Comparison of ENCODE assay signal across 1 cellular context in the genomic region with DNA sequence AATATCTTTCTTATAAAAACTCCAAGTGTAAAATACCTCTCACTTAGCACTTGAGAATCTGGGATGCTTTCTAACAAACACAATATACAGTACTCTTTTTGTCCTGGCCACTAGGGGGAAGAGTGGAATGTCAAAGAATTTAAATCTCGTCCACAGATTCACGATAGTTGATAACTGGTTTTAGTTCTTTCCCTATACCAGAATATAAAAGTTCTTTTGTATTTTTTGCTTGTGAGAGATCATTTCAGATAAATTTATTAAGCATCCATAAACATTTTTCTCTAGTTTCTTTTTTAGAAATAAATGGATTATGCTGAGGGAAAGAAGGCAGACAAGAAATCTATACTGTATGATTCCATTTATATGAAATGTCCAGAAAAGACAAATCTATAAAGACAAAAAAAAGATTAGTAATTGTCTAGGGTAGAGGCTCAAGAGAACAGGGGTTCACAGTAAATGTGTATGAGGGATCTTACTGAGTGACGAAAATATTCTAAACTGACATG.
TF ChIP-seq lines count a peak whose summit lies in the region.

No MANE protein-coding gene starts in this region.

TF ChIP-seq in GM12878, 131 proteins besides CTCF, POLR2A, EP300 and RAD21:
- TF ChIP-seq ZNF592 (IDR thresholded peaks at IDR 0.05) = 0 out of 2 replicates have a peak, but pooled peaks have one; percentile 54
- TF ChIP-seq KDM1A (IDR thresholded peaks at IDR 0.05; ENCODE audit: borderline replicate concordance) = no peak
- TF ChIP-seq SMAD5 (IDR thresholded peaks at IDR 0.05; ENCODE audit: low read depth) = no peak
- peak; percentile 75; the same call in 1 of the 2 replicates for TF ChIP-seq SMC3 (IDR thresholded peaks at IDR 0.05; ENCODE audit: borderline replicate concordance, low read length)
- TF ChIP-seq ZSCAN29 (IDR thresholded peaks at IDR 0.05) = no peak
TF ChIP-seq in GM12878: peak in this region for 2.
